8 cellular contexts compared by ENCODE assay signal in the genomic region with DNA sequence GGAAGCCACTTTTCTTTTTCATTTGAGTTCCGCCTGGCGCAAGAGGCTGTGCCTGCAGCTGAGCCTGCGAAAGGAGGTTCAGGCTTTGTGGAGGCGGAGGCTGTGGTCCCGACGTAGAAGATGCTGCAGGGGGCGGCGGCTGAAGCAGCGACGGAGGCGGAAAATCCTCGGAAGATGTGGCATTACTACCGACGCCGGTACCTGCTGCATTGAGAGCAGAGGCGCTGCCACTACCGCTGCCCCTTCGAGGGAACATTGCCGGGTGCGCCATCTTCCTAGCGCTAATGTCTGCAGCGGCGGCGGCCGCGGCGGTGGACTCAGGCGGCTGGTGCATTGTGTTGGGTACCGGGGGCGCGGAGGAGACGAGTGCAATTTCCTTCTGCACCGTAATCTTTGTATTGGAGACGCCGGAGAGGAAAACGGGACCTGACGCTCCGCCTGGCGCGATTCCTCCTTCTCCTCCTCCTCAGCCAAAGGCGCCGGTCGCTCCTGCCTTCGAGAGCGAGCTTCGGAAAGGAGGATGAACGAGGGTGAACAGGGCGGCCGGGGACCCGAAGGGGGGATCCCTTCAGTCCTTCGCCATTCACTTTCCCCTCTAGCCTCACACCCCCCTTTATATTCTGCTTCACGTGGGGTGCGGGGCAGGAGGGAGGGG. TPM values are rescaled to one million over a fixed set of nuclear protein-coding genes. Genes with fewer than 3 reads are reported as not detected.
A peak's percentile ranks its signal among the peaks of the same experiment; 100 is the strongest.
DNase-seq lines count a peak whose midpoint lies in the region; ATAC-seq and TF ChIP-seq lines count a peak whose summit lies in the region.

A gene (minus strand): TSS at position 590 of the 655 bp plus-strand sequence. CDS start 256 bp downstream, at position 334.

- TF ChIP-seq CTCF in fibroblast of the aortic adventitia (IDR thresholded peaks at IDR 0.05; ENCODE audit: insufficient read depth, low read length) (peak; percentile 16), natural killer cell (IDR thresholded peaks at IDR 0.05) (no peak)

- H3K4me3 Mint-ChIP-seq in natural killer cell: peak within 1 kb of the TSS; percentile 97
- peak within 1 kb of the TSS; percentile 93 to 97 for H3K4me3 Mint-ChIP-seq in stimulated activated naive B cell treated with anti-CD40 and anti-IgM and Interleukin-4, amounts not matched to agents 10 μg/mL and 1 μg/mL and 100 μg/mL, for 72 hours

- no peaks in the 10 kb centered on the region for H3K9me3 Mint-ChIP-seq in natural killer cell
- no peaks in the 10 kb centered on the region for H3K9me3 Mint-ChIP-seq in stimulated activated naive B cell treated with anti-CD40 and anti-IgM and Interleukin-4, amounts not matched to agents 10 μg/mL and 1 μg/mL and 100 μg/mL, for 72 hours

- peak within 1 kb of the TSS; percentile 71 for H3K4me3 ChIP-seq in fibroblast of the aortic adventitia (ENCODE audit: low read depth, low read length)

- intact Hi-C loops in natural killer cell (cut with micrococcal nuclease): loop anchor here (2.0 to 10.0 kb wide), 4 partner anchors 17 to 1581 kb away; a partner anchor contains a TSS

- peaks cover 40 to 48% of the 10 kb centered on the region in 2 donors for H3K4me1 Mint-ChIP-seq in natural killer cell
- H3K4me1 Mint-ChIP-seq in stimulated activated naive B cell treated with anti-CD40 and anti-IgM and Interleukin-4, amounts not matched to agents 10 μg/mL and 1 μg/mL and 100 μg/mL, for 72 hours: peaks cover 20 to 37% of the 10 kb centered on the region in 2 donors

- H3K27me3 Mint-ChIP-seq in natural killer cell (ENCODE audit: low read depth in 2 of 2): no peaks in the 10 kb centered on the region
- peaks cover 9 to 10% of the 10 kb centered on the region in 2 donors for H3K27me3 Mint-ChIP-seq in stimulated activated naive B cell treated with anti-CD40 and anti-IgM and Interleukin-4, amounts not matched to agents 10 μg/mL and 1 μg/mL and 100 μg/mL, for 72 hours

- H3K36me3 Mint-ChIP-seq in natural killer cell: no peaks in the 10 kb centered on the region
- H3K36me3 Mint-ChIP-seq in stimulated activated naive B cell treated with anti-CD40 and anti-IgM and Interleukin-4, amounts not matched to agents 10 μg/mL and 1 μg/mL and 100 μg/mL, for 72 hours: peaks cover 14 to 30% of the 10 kb centered on the region in 2 donors

- ATAC-seq in GM21360 (IDR thresholded peaks at IDR 0.05; ENCODE audit: unreplicated experiment) (peak; percentile 1), natural killer cell (peak in 2 of 3 donors; percentile 5), HG03045 (IDR thresholded peaks at IDR 0.05; ENCODE audit: unreplicated experiment) (no peak)
- peak; percentile 10 to 21 for ATAC-seq in stimulated activated naive B cell treated with anti-CD40 and anti-IgM and Interleukin-4, amounts not matched to agents 10 μg/mL and 1 μg/mL and 100 μg/mL, for 72 hours (replicated peaks)

- DNase-seq in A172 (ENCODE audit: low spot score) (peak; percentile 15), OCI-M1 (lab: John Stamatoyannopoulos, UW) (peak; percentile 26), activated gamma-delta T cell (lab: John Stamatoyannopoulos, UW) (peak; percentile 45), fibroblast of the aortic adventitia (ENCODE audit: low read depth) (peak; percentile 58), natural killer cell (peak; percentile 38)
- peak; percentile 41 for DNase-seq in stimulated activated naive B cell treated with anti-CD40 and anti-IgM and Interleukin-4, amounts not matched to agents 10 μg/mL and 1 μg/mL and 100 μg/mL, for 72 hours

- peak within 1 kb of the TSS; percentile 89 to 95 for H3K27ac Mint-ChIP-seq in natural killer cell
- peak within 1 kb of the TSS; percentile 96 for H3K27ac Mint-ChIP-seq in stimulated activated naive B cell treated with anti-CD40 and anti-IgM and Interleukin-4, amounts not matched to agents 10 μg/mL and 1 μg/mL and 100 μg/mL, for 72 hours

RNA-seq across cellular contexts. Expression of the gene that starts here (rescaled TPM):
- total RNA-seq in A172 (2014; rRNA removed; shearing (Covaris generic)): 35.6 and 37.2 TPM in 2 replicates
- 48.6 and 94.5 TPM in 2 replicates for total RNA-seq in fibroblast of the aortic adventitia (ENCODE audit: low replicate concordance)
- total RNA-seq in natural killer cell: 10 to 100 TPM; 44.3 to 54.4 (median 44.6) TPM
